ENCODE assay signal across 16 cellular contexts in the genomic region with DNA sequence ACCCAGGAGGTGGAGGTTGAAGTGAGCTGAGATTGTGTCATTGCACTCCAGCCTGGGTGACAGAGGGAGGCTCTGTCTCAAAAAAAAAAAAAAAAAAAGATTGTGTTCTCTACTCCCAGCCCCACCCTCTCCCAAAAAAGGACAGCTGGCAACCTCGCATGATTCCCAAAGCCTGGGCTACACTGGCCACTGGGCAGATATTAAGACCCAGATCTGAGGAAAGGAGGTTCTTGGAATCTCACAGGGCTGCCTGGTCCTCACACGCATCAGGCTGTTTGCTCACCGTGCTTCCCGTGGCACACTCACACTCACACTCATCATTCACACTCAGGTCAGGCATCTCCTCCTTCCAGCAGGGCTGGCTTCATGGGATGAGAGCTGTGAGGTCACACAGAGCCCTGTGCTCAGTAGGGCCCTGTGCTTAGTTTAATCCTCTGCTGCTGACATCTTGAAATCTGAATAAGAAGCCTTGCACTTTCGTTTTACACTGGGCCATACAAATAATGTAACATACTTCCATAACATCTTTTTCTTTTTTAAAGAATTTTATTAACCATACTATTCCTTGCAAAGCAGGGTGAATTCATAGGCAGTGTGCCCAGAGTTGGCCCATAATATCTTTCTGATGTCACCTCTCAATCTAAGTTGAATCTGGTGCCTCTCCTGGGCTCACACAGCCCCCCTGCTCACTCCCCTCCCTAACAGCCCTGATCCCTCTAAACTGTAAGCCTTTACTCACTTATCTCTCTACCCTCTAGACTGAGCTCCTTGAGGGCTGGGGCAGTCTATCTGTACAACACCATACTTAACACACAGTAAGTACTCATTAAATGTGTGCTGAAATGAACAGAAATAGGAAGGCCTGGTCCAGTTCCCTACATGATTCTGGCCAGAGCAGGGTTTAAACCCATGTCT. TPM values are rescaled to one million over a fixed set of nuclear protein-coding genes. Genes with fewer than 3 reads are reported as not detected.
DNase-seq lines count a peak whose midpoint lies in the region; ATAC-seq and TF ChIP-seq lines count a peak whose summit lies in the region.
"Had no signal": no experiment of that assay in that cellular context is flagged by ENCODE, and none has a peak within 500 bp of the region (broad histone marks: within the 10 kb centered on the region; RNA-seq: fewer than 3 reads in every experiment).

No MANE protein-coding gene starts in this region.

- no peak overlapping the region for H3K27ac ChIP-seq in SJCRH30
- peak overlapping the region; percentile 51 for H3K27ac ChIP-seq in left ventricle myocardium inferior (replicated peaks)

- peaks cover 3% of the 10 kb centered on the region; the same call in 1 of the 2 replicates for H3K27me3 Mint-ChIP-seq in HFFc6 (ENCODE audit: insufficient read depth)

- H3K27ac Mint-ChIP-seq in HFFc6, result peak overlapping the region; percentile 54
- peak overlapping the region; percentile 29 for H3K27ac Mint-ChIP-seq in stimulated activated effector memory CD8-positive, alpha-beta T cell treated with anti-CD3 and anti-CD28 coated beads, Interleukin-12 subunit alpha, Interleukin-12 subunit beta, amount 100 ng/mL, for 72 hours
- H3K27ac Mint-ChIP-seq: activated CD4-positive, alpha-beta memory T cell treated with anti-CD3 and anti-CD28 coated beads, Interleukin-2, amount 10 ng/mL, durations not matched to agents 7 days and 5 days; activated T-cell treated with anti-CD3 and anti-CD28 coated beads, Interleukin-2, amount 50 U/mL, for 72 hours had no signal

- DNase-seq in HFFc6 (no peak), SJCRH30 (peak; percentile 26 to 50), left ventricle myocardium inferior (no peak), Ammon's horn (ENCODE audit: low spot score) (no peak), HuH-7 (ENCODE audit: low spot score) (no peak)
- DNase-seq in stimulated activated effector memory CD8-positive, alpha-beta T cell treated with anti-CD3 and anti-CD28 coated beads, Interleukin-12 subunit alpha, Interleukin-12 subunit beta, amount 100 ng/mL, for 72 hours (ENCODE audit: low spot score in 2 of 2), result no peak
- DNase-seq: activated CD4-positive, alpha-beta memory T cell treated with anti-CD3 and anti-CD28 coated beads, Interleukin-2, amount 10 ng/mL, durations not matched to agents 7 days and 5 days; activated T-cell treated with anti-CD3 and anti-CD28 coated beads, Interleukin-2, amount 50 U/mL, for 72 hours; DMS153; effector memory CD4-positive, alpha-beta T cell; NCI-H1436; nucleus accumbens; stimulated activated CD4-positive, alpha-beta T cell treated with anti-CD3 and anti-CD28 coated beads, Interleukin-4, amount 100 ng/mL, for 1 hour; SW 1271 had no signal

- H3K4me1 ChIP-seq in SJCRH30, result peaks cover 12% of the 10 kb centered on the region
- peaks cover 9% of the 10 kb centered on the region for H3K4me1 ChIP-seq in left ventricle myocardium inferior
- H3K4me1 ChIP-seq: HAP-1 had no signal

- peaks cover 4% of the 10 kb centered on the region for H3K9me3 Mint-ChIP-seq in HFFc6
- H3K9me3 Mint-ChIP-seq in stimulated activated effector memory CD8-positive, alpha-beta T cell treated with anti-CD3 and anti-CD28 coated beads, Interleukin-12 subunit alpha, Interleukin-12 subunit beta, amount 100 ng/mL, for 72 hours, result no peaks in the 10 kb centered on the region
- H3K9me3 Mint-ChIP-seq: activated T-cell treated with anti-CD3 and anti-CD28 coated beads, Interleukin-2, amount 50 U/mL, for 72 hours had no signal

- H3K4me1 Mint-ChIP-seq in HFFc6 (ENCODE audit: low read depth), result peaks cover 25% of the 10 kb centered on the region
- peaks cover 19% of the 10 kb centered on the region for H3K4me1 Mint-ChIP-seq in stimulated activated effector memory CD8-positive, alpha-beta T cell treated with anti-CD3 and anti-CD28 coated beads, Interleukin-12 subunit alpha, Interleukin-12 subunit beta, amount 100 ng/mL, for 72 hours

- H3K27me3 ChIP-seq in SJCRH30, result no peaks in the 10 kb centered on the region
- H3K27me3 ChIP-seq in left ventricle myocardium inferior (ENCODE audit: low read depth), result no peaks in the 10 kb centered on the region

- no peaks in the 10 kb centered on the region for H3K36me3 ChIP-seq in SJCRH30
- no peaks in the 10 kb centered on the region for H3K36me3 ChIP-seq in left ventricle myocardium inferior
- H3K36me3 ChIP-seq: HAP-1 had no signal

- no peak for ATAC-seq in stimulated activated effector memory CD8-positive, alpha-beta T cell treated with anti-CD3 and anti-CD28 coated beads, Interleukin-12 subunit alpha, Interleukin-12 subunit beta, amount 100 ng/mL, for 72 hours
- ATAC-seq in GM18505 (IDR thresholded peaks at IDR 0.05; ENCODE audit: unreplicated experiment), result no peak

- H3K4me3 Mint-ChIP-seq in HFFc6, result peak overlapping the region; percentile 38; the same call in 1 of the 2 replicates
- no peak overlapping the region for H3K4me3 Mint-ChIP-seq in stimulated activated effector memory CD8-positive, alpha-beta T cell treated with anti-CD3 and anti-CD28 coated beads, Interleukin-12 subunit alpha, Interleukin-12 subunit beta, amount 100 ng/mL, for 72 hours
- H3K4me3 Mint-ChIP-seq: activated CD4-positive, alpha-beta memory T cell treated with anti-CD3 and anti-CD28 coated beads, Interleukin-2, amount 10 ng/mL, durations not matched to agents 7 days and 5 days; activated T-cell treated with anti-CD3 and anti-CD28 coated beads, Interleukin-2, amount 50 U/mL, for 72 hours had no signal

- no peak for TF ChIP-seq CTCF in HFFc6 (IDR thresholded peaks at IDR 0.05)
- no peak for TF ChIP-seq CTCF in left ventricle myocardium inferior (IDR thresholded peaks at IDR 0.05; ENCODE audit: borderline replicate concordance)

- no peak for TF ChIP-seq POLR2A in GM18505 (IDR thresholded peaks at IDR 0.05; ENCODE audit: borderline replicate concordance, extremely low read depth, insufficient read depth, insufficient read length)

- H3K4me3 ChIP-seq in SJCRH30 (no peak overlapping the region), left ventricle myocardium inferior (no peak overlapping the region)
- H3K4me3 ChIP-seq: HAP-1 had no signal

- intact Hi-C loops in left ventricle myocardium inferior (cut with micrococcal nuclease), result no loop called here

- H3K36me3 Mint-ChIP-seq in HFFc6 (ENCODE audit: low read depth), result peaks cover 9% of the 10 kb centered on the region
- no peaks in the 10 kb centered on the region for H3K36me3 Mint-ChIP-seq in stimulated activated effector memory CD8-positive, alpha-beta T cell treated with anti-CD3 and anti-CD28 coated beads, Interleukin-12 subunit alpha, Interleukin-12 subunit beta, amount 100 ng/mL, for 72 hours

- H3K9me3 ChIP-seq in SJCRH30 (replicated peaks) (peaks cover 8% of the 10 kb centered on the region; the same call in 1 of the 2 replicates), left ventricle myocardium inferior (replicated peaks) (peaks cover 22% of the 10 kb centered on the region)
- H3K9me3 ChIP-seq: HAP-1 had no signal

RNA-seq across cellular contexts. Expression of gene C15orf39, which starts 50.2 kb away (rescaled TPM):
- 10 to 100 TPM in 5 of 6 experiments, 1 to 10 TPM in 1; 8.8 to 14.8 (median 12.0) TPM for total RNA-seq in HFFc6 (2021; fragmentation: NEBNext Ultra II Directional; extraction: Animal tissue kit (Norgen Biotek cat#: 25700))
- total RNA-seq in SJCRH30 (2014; rRNA removed; shearing (Covaris generic)), result 19.6 and 21.1 TPM in 2 replicates
- total RNA-seq in left ventricle myocardium inferior, result 15.0 TPM

Comparison
In these comparisons a context has a peak if more than half of its experiments do, and no peak if none do; other contexts are left out.
1. DNase-seq: peak in SJCRH30 (2 of 2); none in HFFc6 (single experiment), left ventricle myocardium inferior (single experiment), stimulated activated effector memory CD8-positive, alpha-beta T cell treated with anti-CD3 and anti-CD28 coated beads, Interleukin-12 subunit alpha, Interleukin-12 subunit beta, amount 100 ng/mL, for 72 hours (0 of 2), Ammon's horn (single experiment) and HuH-7 (single experiment).